1 cellular context compared by ENCODE assay signal in the genomic region with DNA sequence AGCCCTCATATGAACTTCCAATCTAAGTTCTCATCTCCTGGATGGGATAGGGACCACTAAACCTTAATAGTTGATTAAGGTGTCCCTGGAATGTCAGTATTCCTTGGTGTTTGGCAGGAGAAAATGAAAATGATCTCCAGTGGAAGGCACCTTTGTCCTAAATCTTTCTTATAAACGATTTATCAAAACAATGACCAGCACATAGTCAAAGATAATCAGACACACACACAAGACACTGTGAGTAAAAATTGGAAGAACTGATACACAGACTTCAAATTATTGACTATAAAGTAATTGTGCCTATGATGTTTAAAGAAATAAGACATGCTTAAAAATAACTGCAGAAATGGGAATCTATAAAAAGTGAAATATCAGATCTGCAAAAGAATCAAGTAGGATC.
TF ChIP-seq lines count a peak whose summit lies in the region.

No MANE protein-coding gene starts in this region.

TF ChIP-seq in HEK293, 187 proteins besides CTCF, POLR2A, EP300 and RAD21 (continued from another document):
- TF ChIP-seq, protein P1, sequence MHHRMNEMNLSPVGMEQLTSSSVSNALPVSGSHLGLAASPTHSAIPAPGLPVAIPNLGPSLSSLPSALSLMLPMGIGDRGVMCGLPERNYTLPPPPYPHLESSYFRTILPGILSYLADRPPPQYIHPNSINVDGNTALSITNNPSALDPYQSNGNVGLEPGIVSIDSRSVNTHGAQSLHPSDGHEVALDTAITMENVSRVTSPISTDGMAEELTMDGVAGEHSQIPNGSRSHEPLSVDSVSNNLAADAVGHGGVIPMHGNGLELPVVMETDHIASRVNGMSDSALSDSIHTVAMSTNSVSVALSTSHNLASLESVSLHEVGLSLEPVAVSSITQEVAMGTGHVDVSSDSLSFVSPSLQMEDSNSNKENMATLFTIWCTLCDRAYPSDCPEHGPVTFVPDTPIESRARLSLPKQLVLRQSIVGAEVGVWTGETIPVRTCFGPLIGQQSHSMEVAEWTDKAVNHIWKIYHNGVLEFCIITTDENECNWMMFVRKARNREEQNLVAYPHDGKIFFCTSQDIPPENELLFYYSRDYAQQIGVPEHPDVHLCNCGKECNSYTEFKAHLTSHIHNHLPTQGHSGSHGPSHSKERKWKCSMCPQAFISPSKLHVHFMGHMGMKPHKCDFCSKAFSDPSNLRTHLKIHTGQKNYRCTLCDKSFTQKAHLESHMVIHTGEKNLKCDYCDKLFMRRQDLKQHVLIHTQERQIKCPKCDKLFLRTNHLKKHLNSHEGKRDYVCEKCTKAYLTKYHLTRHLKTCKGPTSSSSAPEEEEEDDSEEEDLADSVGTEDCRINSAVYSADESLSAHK (tag by site-specific recombination; IDR thresholded peaks at IDR 0.05) = no peak
- TF ChIP-seq, protein P2, sequence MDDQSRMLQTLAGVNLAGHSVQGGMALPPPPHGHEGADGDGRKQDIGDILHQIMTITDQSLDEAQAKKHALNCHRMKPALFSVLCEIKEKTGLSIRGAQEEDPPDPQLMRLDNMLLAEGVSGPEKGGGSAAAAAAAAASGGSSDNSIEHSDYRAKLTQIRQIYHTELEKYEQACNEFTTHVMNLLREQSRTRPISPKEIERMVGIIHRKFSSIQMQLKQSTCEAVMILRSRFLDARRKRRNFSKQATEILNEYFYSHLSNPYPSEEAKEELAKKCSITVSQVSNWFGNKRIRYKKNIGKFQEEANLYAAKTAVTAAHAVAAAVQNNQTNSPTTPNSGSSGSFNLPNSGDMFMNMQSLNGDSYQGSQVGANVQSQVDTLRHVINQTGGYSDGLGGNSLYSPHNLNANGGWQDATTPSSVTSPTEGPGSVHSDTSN (CRISPR knock-in tag; IDR thresholded peaks at IDR 0.05) = no peak
- TF ChIP-seq TRIM28 (IDR thresholded peaks at IDR 0.05; ENCODE audit: borderline replicate concordance, low read length) (0 out of 2 replicates have a peak, but pooled peaks have one; percentile 22), ZNF138 (tag by site-specific recombination; IDR thresholded peaks at IDR 0.05; ENCODE audit: borderline replicate concordance) (no peak), KLF10 (tag by site-specific recombination; IDR thresholded peaks at IDR 0.05) (no peak), ZNF624 (tag by site-specific recombination; IDR thresholded peaks at IDR 0.05) (no peak), ZNF146 (tag by site-specific recombination; IDR thresholded peaks at IDR 0.05) (no peak), ZBTB21 (tag by site-specific recombination; IDR thresholded peaks at IDR 0.05) (no peak), ZNF623 (tag by site-specific recombination; IDR thresholded peaks at IDR 0.05) (no peak), ZNF792 (tag by site-specific recombination; IDR thresholded peaks at IDR 0.05) (no peak), ZNF211 (tag by site-specific recombination; IDR thresholded peaks at IDR 0.05; ENCODE audit: low read depth) (no peak), ZNF558 (tag by site-specific recombination; IDR thresholded peaks at IDR 0.05) (0 out of 2 replicates have a peak, but pooled peaks have one; percentile 10), BCL11B (tag by site-specific recombination; IDR thresholded peaks at IDR 0.05; ENCODE audit: low read depth) (no peak), ZNF174 (tag by site-specific recombination; IDR thresholded peaks at IDR 0.05) (no peak), ZNF423 (tag by site-specific recombination; IDR thresholded peaks at IDR 0.05) (no peak), FEZF1 (tag by site-specific recombination; IDR thresholded peaks at IDR 0.05) (no peak), KLF7 (tag by site-specific recombination; IDR thresholded peaks at IDR 0.05; ENCODE audit: borderline replicate concordance) (no peak), TCF7L2 (IDR thresholded peaks at IDR 0.05; ENCODE audit: borderline replicate concordance, low read depth, low read length) (no peak), ZNF585B (tag by site-specific recombination; IDR thresholded peaks at IDR 0.05) (no peak), HOXA7 (CRISPR knock-in tag; IDR thresholded peaks at IDR 0.05; ENCODE audit: borderline replicate concordance) (no peak), ZNF747 (tag by site-specific recombination; IDR thresholded peaks at IDR 0.05) (no peak), ZNF311 (tag by site-specific recombination; IDR thresholded peaks at IDR 0.05; ENCODE audit: borderline replicate concordance) (no peak)
- TF ChIP-seq, protein P3, sequence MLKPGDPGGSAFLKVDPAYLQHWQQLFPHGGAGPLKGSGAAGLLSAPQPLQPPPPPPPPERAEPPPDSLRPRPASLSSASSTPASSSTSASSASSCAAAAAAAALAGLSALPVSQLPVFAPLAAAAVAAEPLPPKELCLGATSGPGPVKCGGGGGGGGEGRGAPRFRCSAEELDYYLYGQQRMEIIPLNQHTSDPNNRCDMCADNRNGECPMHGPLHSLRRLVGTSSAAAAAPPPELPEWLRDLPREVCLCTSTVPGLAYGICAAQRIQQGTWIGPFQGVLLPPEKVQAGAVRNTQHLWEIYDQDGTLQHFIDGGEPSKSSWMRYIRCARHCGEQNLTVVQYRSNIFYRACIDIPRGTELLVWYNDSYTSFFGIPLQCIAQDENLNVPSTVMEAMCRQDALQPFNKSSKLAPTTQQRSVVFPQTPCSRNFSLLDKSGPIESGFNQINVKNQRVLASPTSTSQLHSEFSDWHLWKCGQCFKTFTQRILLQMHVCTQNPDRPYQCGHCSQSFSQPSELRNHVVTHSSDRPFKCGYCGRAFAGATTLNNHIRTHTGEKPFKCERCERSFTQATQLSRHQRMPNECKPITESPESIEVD (tag by site-specific recombination; IDR thresholded peaks at IDR 0.05) = no peak
- TF ChIP-seq, protein P4, sequence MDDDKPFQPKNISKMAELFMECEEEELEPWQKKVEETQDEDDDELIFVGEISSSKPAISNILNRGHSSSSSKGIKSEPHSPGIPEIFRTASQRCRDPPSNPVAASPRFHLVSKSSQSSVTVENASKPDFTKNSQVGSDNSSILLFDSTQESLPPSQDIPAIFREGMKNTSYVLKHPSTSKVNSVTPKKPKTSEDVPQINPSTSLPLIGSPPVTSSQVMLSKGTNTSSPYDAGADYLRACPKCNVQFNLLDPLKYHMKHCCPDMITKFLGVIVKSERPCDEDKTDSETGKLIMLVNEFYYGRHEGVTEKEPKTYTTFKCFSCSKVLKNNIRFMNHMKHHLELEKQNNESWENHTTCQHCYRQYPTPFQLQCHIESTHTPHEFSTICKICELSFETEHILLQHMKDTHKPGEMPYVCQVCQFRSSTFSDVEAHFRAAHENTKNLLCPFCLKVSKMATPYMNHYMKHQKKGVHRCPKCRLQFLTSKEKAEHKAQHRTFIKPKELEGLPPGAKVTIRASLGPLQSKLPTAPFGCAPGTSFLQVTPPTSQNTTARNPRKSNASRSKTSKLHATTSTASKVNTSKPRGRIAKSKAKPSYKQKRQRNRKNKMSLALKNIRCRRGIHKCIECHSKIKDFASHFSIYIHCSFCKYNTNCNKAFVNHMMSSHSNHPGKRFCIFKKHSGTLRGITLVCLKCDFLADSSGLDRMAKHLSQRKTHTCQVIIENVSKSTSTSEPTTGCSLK (tag by site-specific recombination; IDR thresholded peaks at IDR 0.05) = no peak
- TF ChIP-seq, protein P5, sequence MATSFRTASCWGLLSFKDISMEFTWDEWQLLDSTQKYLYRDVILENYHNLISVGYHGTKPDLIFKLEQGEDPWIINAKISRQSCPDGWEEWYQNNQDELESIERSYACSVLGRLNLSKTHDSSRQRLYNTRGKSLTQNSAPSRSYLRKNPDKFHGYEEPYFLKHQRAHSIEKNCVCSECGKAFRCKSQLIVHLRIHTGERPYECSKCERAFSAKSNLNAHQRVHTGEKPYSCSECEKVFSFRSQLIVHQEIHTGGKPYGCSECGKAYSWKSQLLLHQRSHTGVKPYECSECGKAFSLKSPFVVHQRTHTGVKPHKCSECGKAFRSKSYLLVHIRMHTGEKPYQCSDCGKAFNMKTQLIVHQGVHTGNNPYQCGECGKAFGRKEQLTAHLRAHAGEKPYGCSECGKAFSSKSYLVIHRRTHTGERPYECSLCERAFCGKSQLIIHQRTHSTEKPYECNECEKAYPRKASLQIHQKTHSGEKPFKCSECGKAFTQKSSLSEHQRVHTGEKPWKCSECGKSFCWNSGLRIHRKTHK (tag by site-specific recombination; IDR thresholded peaks at IDR 0.05) = peak; percentile 100
- TF ChIP-seq, protein P6, sequence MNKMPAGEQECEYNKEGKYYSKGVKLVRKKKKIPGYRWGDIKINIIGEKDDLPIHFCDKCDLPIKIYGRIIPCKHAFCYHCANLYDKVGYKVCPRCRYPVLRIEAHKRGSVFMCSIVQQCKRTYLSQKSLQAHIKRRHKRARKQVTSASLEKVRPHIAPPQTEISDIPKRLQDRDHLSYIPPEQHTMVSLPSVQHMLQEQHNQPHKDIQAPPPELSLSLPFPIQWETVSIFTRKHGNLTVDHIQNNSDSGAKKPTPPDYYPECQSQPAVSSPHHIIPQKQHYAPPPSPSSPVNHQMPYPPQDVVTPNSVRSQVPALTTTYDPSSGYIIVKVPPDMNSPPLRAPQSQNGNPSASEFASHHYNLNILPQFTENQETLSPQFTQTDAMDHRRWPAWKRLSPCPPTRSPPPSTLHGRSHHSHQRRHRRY (tag by site-specific recombination; IDR thresholded peaks at IDR 0.05) = no peak
